1 cellular context compared by ENCODE assay signal in the genomic region with DNA sequence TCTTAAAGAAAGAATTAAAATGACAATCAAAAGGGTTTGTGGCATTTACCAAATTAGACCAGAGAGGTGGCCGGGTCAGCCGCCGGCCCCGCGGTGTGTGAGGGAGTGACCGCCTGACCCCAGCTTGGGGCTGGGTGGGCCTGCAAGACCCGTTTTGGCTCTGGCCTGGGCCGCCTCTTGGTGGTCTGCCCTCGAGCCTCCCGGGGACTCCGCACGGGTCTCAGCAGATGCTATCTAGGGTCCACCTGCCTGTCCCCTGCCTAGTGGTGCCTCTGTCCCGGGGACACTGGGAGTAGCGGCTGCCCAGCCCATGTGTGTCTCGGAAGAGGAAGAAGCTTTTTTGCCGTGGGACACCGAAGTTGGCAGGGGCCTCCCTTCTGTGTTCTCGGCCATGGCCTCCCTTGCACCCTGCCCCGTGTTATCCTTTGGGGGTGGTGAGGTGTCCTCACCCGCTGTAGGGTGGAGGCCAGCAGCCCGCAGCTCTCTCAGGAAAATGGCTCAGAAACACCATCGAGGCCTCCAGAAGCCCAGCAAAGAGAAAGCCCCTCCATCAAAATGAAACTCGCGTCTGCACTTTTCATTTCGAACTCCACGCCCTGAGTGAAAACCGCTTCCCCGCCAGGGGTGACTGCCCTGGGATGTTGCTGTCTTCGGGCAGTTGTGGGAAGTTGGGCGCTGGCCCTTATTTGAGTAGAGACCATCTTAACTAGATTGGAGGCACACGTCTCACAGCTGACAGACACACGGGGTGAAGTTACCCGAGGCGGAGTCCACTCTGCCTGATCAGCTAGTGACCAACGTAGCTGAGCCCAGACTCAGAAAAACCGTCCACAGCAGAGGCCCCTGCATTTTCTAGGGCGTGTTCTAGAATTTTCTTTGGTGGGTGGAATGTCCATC.
TF ChIP-seq lines count a peak whose summit lies in the region.

No MANE protein-coding gene starts in this region.

TF ChIP-seq in GM12891, 5 proteins besides CTCF, POLR2A, EP300 and RAD21:
- no peak for TF ChIP-seq POLR2AphosphoS5 (IDR thresholded peaks at IDR 0.05; ENCODE audit: low read depth, low read length)
- TF ChIP-seq SPI1 (IDR thresholded peaks at IDR 0.05; ENCODE audit: low read depth, low read length): no peak
- TF ChIP-seq TAF1 (IDR thresholded peaks at IDR 0.05; ENCODE audit: low read depth, low read length): no peak
- TF ChIP-seq POU2F2 (IDR thresholded peaks at IDR 0.05; ENCODE audit: low read depth, low read length): no peak
- no peak for TF ChIP-seq PAX5 (IDR thresholded peaks at IDR 0.05; ENCODE audit: insufficient read depth, low read length, severe bottlenecking)
